Comparison of ENCODE assay signal across 1 cellular context in the genomic region with DNA sequence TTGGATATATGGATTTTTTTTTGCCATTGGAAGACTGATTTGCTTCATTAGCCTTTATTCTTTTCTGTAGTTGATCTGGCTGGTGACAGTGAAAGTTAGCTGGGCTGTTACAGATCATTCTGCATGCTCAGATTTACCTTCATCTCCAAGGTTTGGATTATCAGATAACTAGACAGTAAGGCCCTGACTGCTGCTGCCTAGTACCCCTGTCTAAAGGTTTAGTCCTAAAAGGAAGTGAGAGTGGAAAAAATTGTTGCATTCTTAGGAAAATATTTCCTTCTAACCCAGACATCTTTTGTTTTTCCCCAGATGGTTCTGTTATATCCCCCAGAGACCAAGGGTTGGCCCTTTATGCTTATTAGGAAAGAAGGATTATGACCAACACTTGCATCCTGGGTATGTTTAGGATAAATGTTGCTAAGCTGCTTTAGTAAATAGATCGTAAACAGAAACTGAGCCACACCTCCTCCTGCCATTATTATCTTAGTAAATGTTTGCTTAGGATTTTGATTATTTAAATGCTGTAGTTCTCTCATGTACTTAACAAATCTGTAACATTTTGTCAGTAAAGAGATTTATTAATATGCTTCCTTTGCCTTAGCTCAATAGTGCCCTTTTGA.
TF ChIP-seq lines count a peak whose summit lies in the region.

No MANE protein-coding gene starts in this region.

TF ChIP-seq in K562, 482 proteins besides CTCF, POLR2A, EP300 and RAD21 (continued from another document):
- TF ChIP-seq, protein P1, sequence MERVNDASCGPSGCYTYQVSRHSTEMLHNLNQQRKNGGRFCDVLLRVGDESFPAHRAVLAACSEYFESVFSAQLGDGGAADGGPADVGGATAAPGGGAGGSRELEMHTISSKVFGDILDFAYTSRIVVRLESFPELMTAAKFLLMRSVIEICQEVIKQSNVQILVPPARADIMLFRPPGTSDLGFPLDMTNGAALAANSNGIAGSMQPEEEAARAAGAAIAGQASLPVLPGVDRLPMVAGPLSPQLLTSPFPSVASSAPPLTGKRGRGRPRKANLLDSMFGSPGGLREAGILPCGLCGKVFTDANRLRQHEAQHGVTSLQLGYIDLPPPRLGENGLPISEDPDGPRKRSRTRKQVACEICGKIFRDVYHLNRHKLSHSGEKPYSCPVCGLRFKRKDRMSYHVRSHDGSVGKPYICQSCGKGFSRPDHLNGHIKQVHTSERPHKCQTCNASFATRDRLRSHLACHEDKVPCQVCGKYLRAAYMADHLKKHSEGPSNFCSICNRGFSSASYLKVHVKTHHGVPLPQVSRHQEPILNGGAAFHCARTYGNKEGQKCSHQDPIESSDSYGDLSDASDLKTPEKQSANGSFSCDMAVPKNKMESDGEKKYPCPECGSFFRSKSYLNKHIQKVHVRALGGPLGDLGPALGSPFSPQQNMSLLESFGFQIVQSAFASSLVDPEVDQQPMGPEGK (CRISPR knock-in tag; IDR thresholded peaks at IDR 0.05; ENCODE audit: borderline replicate concordance): no peak
- TF ChIP-seq FOXK2 (conservative IDR thresholded peaks at IDR 0.05 in 1 of 2, IDR thresholded peaks at IDR 0.05 in 1 of 2; ENCODE audit: low read depth in 2 of 2) (no peak), HSF4 (CRISPR knock-in tag; IDR thresholded peaks at IDR 0.05; ENCODE audit: borderline replicate concordance) (no peak), NEUROD1 (IDR thresholded peaks at IDR 0.05; ENCODE audit: borderline replicate concordance, low read depth, low read length, partially characterized antibody) (no peak), CSDE1 (IDR thresholded peaks at IDR 0.05) (no peak), MAFG (tag; conservative IDR thresholded peaks at IDR 0.05) (no peak), ZNF764 (CRISPR knock-in tag; IDR thresholded peaks at IDR 0.05; ENCODE audit: low read depth) (no peak), SOX6 (IDR thresholded peaks at IDR 0.05) (0 out of 2 replicates have a peak, but pooled peaks have one; percentile 16), PKNOX1 (IDR thresholded peaks at IDR 0.05) (no peak), ZNF253 (CRISPR knock-in tag; conservative IDR thresholded peaks at IDR 0.05) (no peak), SMAD4 (CRISPR knock-in tag; conservative IDR thresholded peaks at IDR 0.05) (no peak), IRF9 (tag; IDR thresholded peaks at IDR 0.05) (no peak)
